In genomic region chr18:60347526-60348045, GRCh38 we compare ENCODE assay signal across 18 cellular contexts. TPM values are rescaled to one million over a fixed set of nuclear protein-coding genes. Genes with fewer than 3 reads are reported as not detected.
A peak's percentile ranks its signal among the peaks of the same experiment; 100 is the strongest.
DNase-seq lines count a peak whose midpoint lies in the region; ATAC-seq, FAIRE-seq and TF ChIP-seq lines count a peak whose summit lies in the region.
"Had no signal": no experiment of that assay in that cellular context is flagged by ENCODE, and none has a peak within 500 bp of the region (broad histone marks: within the 10 kb centered on the region; RNA-seq: fewer than 3 reads in every experiment).

No MANE protein-coding gene starts in this region.

- TF ChIP-seq POLR2A in gastrocnemius medialis (IDR thresholded peaks at IDR 0.05), result no peak

- no peak overlapping the region for H3K4me3 ChIP-seq in bronchial epithelial cell (ENCODE audit: low read depth, low read length)
- H3K4me3 ChIP-seq in gastrocnemius medialis, result no peak overlapping the region

- FAIRE-seq in RCC 7860 (lab: Jason Lieb, UNC) (peak; percentile 95), bronchial epithelial cell (lab: Jason Lieb, UNC) (no peak)
- FAIRE-seq: H1 had no signal

- no peak overlapping the region for H3K27ac ChIP-seq in gastrocnemius medialis
- H3K27ac ChIP-seq: C4-2B had no signal

- ATAC-seq in HG03520 (IDR thresholded peaks at IDR 0.05; ENCODE audit: unreplicated experiment) (no peak), gastrocnemius medialis (no peak)

- DNase-seq in HK-2 (ENCODE audit: unreplicated experiment) (peak; percentile 17), RCC 7860 (ENCODE audit: low spot score) (peak; percentile 78), bronchial epithelial cell (ENCODE audit: low read depth) (peak; percentile 9), kidney glomerular epithelial cell (lab: John Stamatoyannopoulos, UW) (peak; percentile 58), gastrocnemius medialis (no peak), NCI-H1092 treated with DMSO at 0.1 percent for 48 hours (lab: John Stamatoyannopoulos, UW) (no peak), AG08396 (ENCODE audit: low spot score) (no peak)
- DNase-seq: ACHN; BE2C; CD4-positive, alpha-beta memory T cell; DND-41; GDM1; HCEC 1CT; HFFc6; IMR-90 had no signal

- H3K4me1 ChIP-seq in gastrocnemius medialis, result no peaks in the 10 kb centered on the region
- H3K4me1 ChIP-seq: BE2C had no signal

- H3K27me3 ChIP-seq in bronchial epithelial cell (ENCODE audit: control insufficient read depth, insufficient read depth, low read length) (no peaks in the 10 kb centered on the region), gastrocnemius medialis (no peaks in the 10 kb centered on the region)
- H3K27me3 ChIP-seq: BE2C had no signal

- H3K36me3 ChIP-seq in bronchial epithelial cell (ENCODE audit: control insufficient read depth, insufficient read depth, low read length) (no peaks in the 10 kb centered on the region), gastrocnemius medialis (no peaks in the 10 kb centered on the region)
- H3K36me3 ChIP-seq: BE2C had no signal

- TF ChIP-seq CTCF in bronchial epithelial cell (IDR thresholded peaks at IDR 0.05; ENCODE audit: insufficient read depth, low read length, severe bottlenecking) (no peak), gastrocnemius medialis (IDR thresholded peaks at IDR 0.05 in 4 of 5, conservative IDR thresholded peaks at IDR 0.05 in 1 of 5) (no peak)

- intact Hi-C loops in gastrocnemius medialis (cut with DNase I; ENCODE audit: low total_unique reads), result no loop called here

- no peaks in the 10 kb centered on the region for H3K9me3 ChIP-seq in gastrocnemius medialis
- H3K9me3 ChIP-seq: BE2C had no signal

- in situ Hi-C loops in gastrocnemius medialis (cut with MboI; ENCODE audit: low sequenced_read_pairs in 4 of 4), result no loop called here

RNA-seq across cellular contexts. Expression of gene MC4R, which starts 25.0 kb away (rescaled TPM):
- total RNA-seq in bronchial epithelial cell (under 0.01 TPM in 1 of 2 replicates, not detected in the other), gastrocnemius medialis (not detected)
- total RNA-seq: CD4-positive, alpha-beta memory T cell; H1; HFFc6 had no signal

Comparison
In these comparisons a context has a peak if more than half of its experiments do, and no peak if none do; other contexts are left out.
1. DNase-seq: peak in HK-2 (single experiment), RCC 7860 (single experiment), bronchial epithelial cell (single experiment) and kidney glomerular epithelial cell (single experiment); none in gastrocnemius medialis (0 of 2), NCI-H1092 treated with DMSO at 0.1 percent for 48 hours (single experiment) and AG08396 (single experiment).